Comparison of ENCODE assay signal across 8 cellular contexts in the genomic region with DNA sequence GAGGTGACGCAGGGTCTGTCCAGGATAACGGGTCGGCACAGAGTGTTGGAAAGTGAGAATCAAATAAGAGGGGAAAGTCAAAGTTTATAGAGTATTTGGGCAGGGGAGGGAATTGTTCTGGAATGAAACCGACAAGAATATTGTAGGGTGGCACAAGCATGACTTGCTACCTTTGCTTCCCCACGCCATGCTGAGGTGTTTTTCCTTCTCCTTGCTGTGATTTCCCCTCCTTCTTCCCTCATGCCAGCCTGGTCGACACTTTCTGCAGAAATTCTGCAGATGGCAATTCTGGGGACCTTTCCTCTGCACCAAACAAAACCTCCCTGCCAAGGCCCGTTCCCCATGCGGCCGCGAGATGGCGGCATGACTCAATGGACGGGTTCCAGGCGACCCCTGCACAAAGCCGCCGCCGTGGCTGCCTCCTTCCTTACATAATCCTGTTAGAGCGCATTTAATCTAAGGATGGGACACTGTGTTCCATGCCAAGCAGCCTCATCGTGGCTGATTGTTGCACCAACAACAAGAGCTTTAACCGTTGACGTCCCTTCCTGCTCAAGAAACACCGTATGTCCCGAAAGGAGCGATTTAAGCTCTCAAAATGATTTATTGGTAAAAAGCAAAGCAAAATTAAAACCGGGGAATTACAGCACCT. TPM values are rescaled to one million over a fixed set of nuclear protein-coding genes. Genes with fewer than 3 reads are reported as not detected.
DNase-seq lines count a peak whose midpoint lies in the region; ATAC-seq, FAIRE-seq and TF ChIP-seq lines count a peak whose summit lies in the region.

A gene (minus strand): TSS at position 290 of the 652 bp plus-strand sequence. CDS start 10,616 bp downstream, outside the sequence.

- no peak within 1 kb of the TSS for H3K4me3 Mint-ChIP-seq in WTC11

- H3K27ac ChIP-seq in caudate nucleus (ENCODE audit: low read depth, low read length): peak within 1 kb of the TSS; percentile 77
- no peak within 1 kb of the TSS for H3K27ac ChIP-seq in keratinocyte (ENCODE audit: control insufficient read depth, insufficient read depth, low read length)

- FAIRE-seq in keratinocyte (lab: Jason Lieb, UNC): peak; percentile 67

- peaks cover 11% of the 10 kb centered on the region for H3K4me1 ChIP-seq in keratinocyte (ENCODE audit: control insufficient read depth, extremely low read depth, insufficient read depth, low read length)

- no peaks in the 10 kb centered on the region for H3K36me3 ChIP-seq in keratinocyte (ENCODE audit: control insufficient read depth in 2 of 2, extremely low read depth in 1 of 2, insufficient read depth in 2 of 2, low read length in 2 of 2)

- H3K4me1 Mint-ChIP-seq in WTC11: peaks cover 24% of the 10 kb centered on the region

- peaks cover 2% of the 10 kb centered on the region; the same call in 1 of the 2 replicates for H3K27me3 Mint-ChIP-seq in WTC11 (ENCODE audit: low read depth)

- TF ChIP-seq CTCF in AG09309 (IDR thresholded peaks at IDR 0.05; ENCODE audit: control insufficient read depth, insufficient read depth, low read depth, low read length, missing control alignments): peak; percentile 97
- TF ChIP-seq CTCF in WTC11 (IDR thresholded peaks at IDR 0.05): peak; percentile 90
- TF ChIP-seq CTCF in keratinocyte (optimal IDR thresholded peaks at IDR 0.05 in 1 of 3, IDR thresholded peaks at IDR 0.05 in 1 of 3, conservative IDR thresholded peaks at IDR 0.05 in 1 of 3; ENCODE audit: extremely low read depth in 1 of 3, insufficient read depth in 2 of 3, low read length in 3 of 3): peak; percentile 88 to 93 (median 92)

- dilution Hi-C loops in keratinocyte (cut with MboI; ENCODE audit: extremely low pct_ligation_motif_present, low sequenced_read_pairs): no loop called here

- H3K4me2 ChIP-seq in keratinocyte (ENCODE audit: control insufficient read depth, extremely low read depth, insufficient read depth, low read depth, low read length): peak within 1 kb of the TSS; percentile 71

- H3K4me3 ChIP-seq in AG09309 (ENCODE audit: control insufficient read depth, low read depth, low read length) (peak within 1 kb of the TSS; percentile 27), keratinocyte (ENCODE audit: control insufficient read depth in 2 of 3, extremely low read depth in 1 of 3, insufficient read depth in 2 of 3, low read depth in 1 of 3, low read length in 3 of 3) (peak within 1 kb of the TSS in 2 of 3 experiments; percentile 22 to 44)

- peak; percentile 95 for ATAC-seq in GM18909 (IDR thresholded peaks at IDR 0.05; ENCODE audit: poor library complexity, unreplicated experiment)
- ATAC-seq in HG03196 (IDR thresholded peaks at IDR 0.05; ENCODE audit: unreplicated experiment): peak; percentile 90
- peak; percentile 86 for ATAC-seq in WTC11

- no peaks in the 10 kb centered on the region for H3K36me3 Mint-ChIP-seq in WTC11

- H3K9me1 ChIP-seq in keratinocyte (ENCODE audit: control insufficient read depth, extremely low read depth, insufficient read depth, low read length): no peaks in the 10 kb centered on the region

- no peaks in the 10 kb centered on the region for H3K79me2 ChIP-seq in keratinocyte (ENCODE audit: control insufficient read depth, insufficient read depth, low read length)

- H3K27me3 ChIP-seq in keratinocyte (ENCODE audit: control insufficient read depth, extremely low read depth, insufficient read depth, low read length): peaks cover 7% of the 10 kb centered on the region

- H3K9me3 ChIP-seq in keratinocyte (ENCODE audit: control insufficient read depth, low read depth, low read length): no peaks in the 10 kb centered on the region

- no peak within 1 kb of the TSS for H3K27ac Mint-ChIP-seq in WTC11

- DNase-seq in AG09309 (ENCODE audit: low read depth): peak; percentile 20
- peak; percentile 86 for DNase-seq in NCI-H2227 treated with DMSO at 0.1 percent for 48 hours (lab: John Stamatoyannopoulos, UW)
- peak; percentile 85 for DNase-seq in WTC11 (ENCODE audit: low spot score)
- peak; percentile 21 to 94 (median 78) for DNase-seq in caudate nucleus (lab: John Stamatoyannopoulos, UW)
- DNase-seq in keratinocyte (ENCODE audit: low read depth, low spot score): no peak
- peak; percentile 76 for DNase-seq in stimulated activated CD4-positive, alpha-beta T cell treated with anti-CD3 and anti-CD28 coated beads, Interleukin-12 subunit alpha, Interleukin-12 subunit beta, amount 100 ng/mL, for 4 hours

- no peaks in the 10 kb centered on the region for H4K20me1 ChIP-seq in keratinocyte (ENCODE audit: control insufficient read depth, extremely low read depth, insufficient read depth, low read length)

- POLR2A ChIA-PET in WTC11 (lab: Charles Lee): no interaction called here

- H2AFZ ChIP-seq in keratinocyte (ENCODE audit: control insufficient read depth, low read length): peak within 1 kb of the TSS; percentile 87

- peaks cover 7% of the 10 kb centered on the region for H3K9me3 Mint-ChIP-seq in WTC11

- CTCF ChIA-PET in WTC11 (lab: Charles Lee): interaction anchor here (0.8 to 1.6 kb wide), 14 partner anchors 12 to 304 kb away, joined by 3 to 11 read pairs (median 4); a partner anchor contains a TSS

- H3K9ac ChIP-seq in keratinocyte (ENCODE audit: control insufficient read depth, extremely low read depth, insufficient read depth, low read length): peak within 1 kb of the TSS; percentile 35

TF ChIP-seq in WTC11, 78 proteins besides CTCF, POLR2A, EP300 and RAD21 (continues in another document):
- TF ChIP-seq NFATC4 (CRISPR knock-in tag; IDR thresholded peaks at IDR 0.05) (no peak), ZBTB21 (CRISPR knock-in tag; IDR thresholded peaks at IDR 0.05; ENCODE audit: borderline replicate concordance) (no peak), GABPB1 (CRISPR knock-in tag; IDR thresholded peaks at IDR 0.05) (no peak), TP53 (CRISPR knock-in tag; IDR thresholded peaks at IDR 0.05) (0 out of 2 replicates have a peak, but pooled peaks have one; percentile 42)
- TF ChIP-seq, protein P1, sequence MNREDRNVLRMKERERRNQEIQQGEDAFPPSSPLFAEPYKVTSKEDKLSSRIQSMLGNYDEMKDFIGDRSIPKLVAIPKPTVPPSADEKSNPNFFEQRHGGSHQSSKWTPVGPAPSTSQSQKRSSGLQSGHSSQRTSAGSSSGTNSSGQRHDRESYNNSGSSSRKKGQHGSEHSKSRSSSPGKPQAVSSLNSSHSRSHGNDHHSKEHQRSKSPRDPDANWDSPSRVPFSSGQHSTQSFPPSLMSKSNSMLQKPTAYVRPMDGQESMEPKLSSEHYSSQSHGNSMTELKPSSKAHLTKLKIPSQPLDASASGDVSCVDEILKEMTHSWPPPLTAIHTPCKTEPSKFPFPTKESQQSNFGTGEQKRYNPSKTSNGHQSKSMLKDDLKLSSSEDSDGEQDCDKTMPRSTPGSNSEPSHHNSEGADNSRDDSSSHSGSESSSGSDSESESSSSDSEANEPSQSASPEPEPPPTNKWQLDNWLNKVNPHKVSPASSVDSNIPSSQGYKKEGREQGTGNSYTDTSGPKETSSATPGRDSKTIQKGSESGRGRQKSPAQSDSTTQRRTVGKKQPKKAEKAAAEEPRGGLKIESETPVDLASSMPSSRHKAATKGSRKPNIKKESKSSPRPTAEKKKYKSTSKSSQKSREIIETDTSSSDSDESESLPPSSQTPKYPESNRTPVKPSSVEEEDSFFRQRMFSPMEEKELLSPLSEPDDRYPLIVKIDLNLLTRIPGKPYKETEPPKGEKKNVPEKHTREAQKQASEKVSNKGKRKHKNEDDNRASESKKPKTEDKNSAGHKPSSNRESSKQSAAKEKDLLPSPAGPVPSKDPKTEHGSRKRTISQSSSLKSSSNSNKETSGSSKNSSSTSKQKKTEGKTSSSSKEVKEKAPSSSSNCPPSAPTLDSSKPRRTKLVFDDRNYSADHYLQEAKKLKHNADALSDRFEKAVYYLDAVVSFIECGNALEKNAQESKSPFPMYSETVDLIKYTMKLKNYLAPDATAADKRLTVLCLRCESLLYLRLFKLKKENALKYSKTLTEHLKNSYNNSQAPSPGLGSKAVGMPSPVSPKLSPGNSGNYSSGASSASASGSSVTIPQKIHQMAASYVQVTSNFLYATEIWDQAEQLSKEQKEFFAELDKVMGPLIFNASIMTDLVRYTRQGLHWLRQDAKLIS (CRISPR knock-in tag; IDR thresholded peaks at IDR 0.05; ENCODE audit: borderline replicate concordance): no peak
- TF ChIP-seq, protein P2, sequence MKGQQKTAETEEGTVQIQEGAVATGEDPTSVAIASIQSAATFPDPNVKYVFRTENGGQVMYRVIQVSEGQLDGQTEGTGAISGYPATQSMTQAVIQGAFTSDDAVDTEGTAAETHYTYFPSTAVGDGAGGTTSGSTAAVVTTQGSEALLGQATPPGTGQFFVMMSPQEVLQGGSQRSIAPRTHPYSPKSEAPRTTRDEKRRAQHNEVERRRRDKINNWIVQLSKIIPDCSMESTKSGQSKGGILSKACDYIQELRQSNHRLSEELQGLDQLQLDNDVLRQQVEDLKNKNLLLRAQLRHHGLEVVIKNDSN (CRISPR knock-in tag; IDR thresholded peaks at IDR 0.05): 0 out of 2 replicates have a peak, but pooled peaks have one; percentile 64
- TF ChIP-seq, protein P3, sequence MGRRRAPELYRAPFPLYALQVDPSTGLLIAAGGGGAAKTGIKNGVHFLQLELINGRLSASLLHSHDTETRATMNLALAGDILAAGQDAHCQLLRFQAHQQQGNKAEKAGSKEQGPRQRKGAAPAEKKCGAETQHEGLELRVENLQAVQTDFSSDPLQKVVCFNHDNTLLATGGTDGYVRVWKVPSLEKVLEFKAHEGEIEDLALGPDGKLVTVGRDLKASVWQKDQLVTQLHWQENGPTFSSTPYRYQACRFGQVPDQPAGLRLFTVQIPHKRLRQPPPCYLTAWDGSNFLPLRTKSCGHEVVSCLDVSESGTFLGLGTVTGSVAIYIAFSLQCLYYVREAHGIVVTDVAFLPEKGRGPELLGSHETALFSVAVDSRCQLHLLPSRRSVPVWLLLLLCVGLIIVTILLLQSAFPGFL (CRISPR knock-in tag; IDR thresholded peaks at IDR 0.05; ENCODE audit: borderline replicate concordance): no peak

RNA-seq across cellular contexts. Expression of the gene that starts here (rescaled TPM):
- total RNA-seq in WTC11 (2021): 0.71 to 2.1 TPM (median 1.1 TPM) in 3 replicates
- not detected in 3 replicates for polyA plus RNA-seq in keratinocyte
- not detected for polyA plus RNA-seq in keratinocyte (2011; ENCODE audit: low read depth)
- not detected in 2 replicates for polyA plus RNA-seq in keratinocyte (2011; cell fraction: cytosol; rRNA removed)
- not detected in 2 replicates for polyA plus RNA-seq in keratinocyte (2011; cell fraction: nucleus; rRNA removed)
- not detected in 2 replicates for polyA plus RNA-seq in keratinocyte (2012; ENCODE audit: low replicate concordance)
- polyA minus RNA-seq in keratinocyte: not detected in 3 replicates
- not detected for polyA minus RNA-seq in keratinocyte (2011; cell fraction: cytosol; rRNA and poly(A)+ RNA removed)
- polyA minus RNA-seq in keratinocyte (2011; cell fraction: nucleus; rRNA and poly(A)+ RNA removed): not detected in 2 replicates
